ENCODE assay signal across 30 cellular contexts in the genomic region with DNA sequence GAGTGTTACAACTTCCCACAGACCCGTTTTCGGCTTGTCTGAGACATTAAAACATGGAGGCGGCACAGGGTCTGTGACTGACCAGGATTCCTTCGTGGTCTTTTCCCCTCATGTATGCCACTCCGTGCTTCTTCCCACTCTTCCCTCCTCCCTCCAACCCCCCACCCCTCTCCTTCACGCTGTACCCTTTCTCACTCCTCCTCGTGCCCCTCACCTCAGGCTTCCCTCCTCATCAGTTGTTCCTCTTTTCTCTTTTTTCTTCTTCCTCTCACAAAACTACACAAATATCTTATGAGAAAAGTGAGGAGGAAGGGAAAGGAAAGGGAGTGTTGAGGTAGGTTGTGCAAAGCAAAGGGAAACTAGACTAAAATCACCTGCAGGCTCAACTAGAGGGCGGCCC.
"Had no signal": no experiment of that assay in that cellular context is flagged by ENCODE, and none has a peak within 500 bp of the region (broad histone marks: within the 10 kb centered on the region; RNA-seq: fewer than 3 reads in every experiment).

No MANE protein-coding gene starts in this region.

- H3K4me3 ChIP-seq: neural progenitor cell, ovary, psoas muscle, skin epidermis, smooth muscle cell, spleen, suprapubic skin, testis, tibial artery, transverse colon, upper lobe of right lung, uterus had no signal

- H3K36me3 ChIP-seq: neural progenitor cell, ovary, spleen, suprapubic skin, tibial artery, transverse colon, upper lobe of right lung, uterus had no signal

- H3K27me3 Mint-ChIP-seq: type B pancreatic cell had no signal

- H3K9me3 Mint-ChIP-seq: natural killer cell; nephron; neural progenitor cell; stimulated activated memory B cell treated with anti-CD40 and anti-IgM and Interleukin-4, amounts not matched to agents 10 μg/mL and 1 μg/mL and 100 μg/mL, for 72 hours had no signal

- H3K9ac ChIP-seq: neural progenitor cell, parathyroid adenoma had no signal

- H3K27ac ChIP-seq: neural progenitor cell, ovary, parathyroid adenoma, psoas muscle, skin epidermis, spleen, suprapubic skin, testis, tibial artery, transverse colon, upper lobe of right lung, uterus had no signal

- H3K36me3 Mint-ChIP-seq: natural killer cell; neural progenitor cell; stimulated activated memory B cell treated with anti-CD40 and anti-IgM and Interleukin-4, amounts not matched to agents 10 μg/mL and 1 μg/mL and 100 μg/mL, for 72 hours; type B pancreatic cell had no signal

- H3K27me3 ChIP-seq: neural progenitor cell, ovary, spleen, suprapubic skin, testis, tibial artery, transverse colon, upper lobe of right lung, uterus had no signal

- H3K27ac Mint-ChIP-seq: natural killer cell; nephron; neural progenitor cell; progenitor cell of endocrine pancreas; stimulated activated memory B cell treated with anti-CD40 and anti-IgM and Interleukin-4, amounts not matched to agents 10 μg/mL and 1 μg/mL and 100 μg/mL, for 72 hours; stimulated activated naive CD8-positive, alpha-beta T cell treated with anti-CD3 and anti-CD28 coated beads, Interleukin-15, amount 100 ng/mL, for 72 hours; type B pancreatic cell had no signal

- H3K9me3 ChIP-seq: ovary, psoas muscle, spleen, suprapubic skin, testis, tibial artery, transverse colon, upper lobe of right lung, uterus had no signal

- H3K4me3 Mint-ChIP-seq: natural killer cell; nephron; neural progenitor cell; stimulated activated memory B cell treated with anti-CD40 and anti-IgM and Interleukin-4, amounts not matched to agents 10 μg/mL and 1 μg/mL and 100 μg/mL, for 72 hours; stimulated activated naive CD8-positive, alpha-beta T cell treated with anti-CD3 and anti-CD28 coated beads, Interleukin-15, amount 100 ng/mL, for 72 hours; type B pancreatic cell had no signal

- DNase-seq: natural killer cell; occipital lobe; ovary; posterior cingulate gyrus; psoas muscle; right cardiac atrium; spleen; stimulated activated CD4-positive, alpha-beta T cell treated with anti-CD3 and anti-CD28 coated beads, Interleukin-12 subunit alpha, Interleukin-12 subunit beta, amount 100 ng/mL, for 4 hours; stimulated activated CD4-positive, alpha-beta T cell treated with anti-CD3 and anti-CD28 coated beads, Interleukin-1b, Interleukin-23, amount 100 ng/mL, for 48 hours; stimulated activated CD4-positive, alpha-beta T cell treated with anti-CD3 and anti-CD28 coated beads, Interleukin-4, amount 100 ng/mL, for 1 hour; stimulated activated CD4-positive, alpha-beta T cell treated with anti-CD3 and anti-CD28 coated beads, Interleukin-4, amount 100 ng/mL, for 4 hours; stimulated activated CD8-positive, alpha-beta memory T cell treated with anti-CD3 and anti-CD28 coated beads, Interleukin-4, amount 100 ng/mL, for 48 hours; stimulated activated naive CD4-positive, alpha-beta T cell; stimulated activated naive CD8-positive, alpha-beta T cell treated with anti-CD3 and anti-CD28 coated beads, Interleukin-15, amount 100 ng/mL, for 72 hours; stimulated activated naive CD8-positive, alpha-beta T cell treated with anti-CD3 and anti-CD28 coated beads, Interleukin-15, Interleukin-2, amounts not matched to agents 100 U/mL and 50 U/mL, for 24 hours; substantia nigra; testis; tibial artery; transverse colon; upper lobe of right lung; uterus had no signal

- H3K4me1 ChIP-seq: neural progenitor cell, parathyroid adenoma, psoas muscle, suprapubic skin, testis, tibial artery, upper lobe of right lung, uterus had no signal
